In the genomic region with DNA sequence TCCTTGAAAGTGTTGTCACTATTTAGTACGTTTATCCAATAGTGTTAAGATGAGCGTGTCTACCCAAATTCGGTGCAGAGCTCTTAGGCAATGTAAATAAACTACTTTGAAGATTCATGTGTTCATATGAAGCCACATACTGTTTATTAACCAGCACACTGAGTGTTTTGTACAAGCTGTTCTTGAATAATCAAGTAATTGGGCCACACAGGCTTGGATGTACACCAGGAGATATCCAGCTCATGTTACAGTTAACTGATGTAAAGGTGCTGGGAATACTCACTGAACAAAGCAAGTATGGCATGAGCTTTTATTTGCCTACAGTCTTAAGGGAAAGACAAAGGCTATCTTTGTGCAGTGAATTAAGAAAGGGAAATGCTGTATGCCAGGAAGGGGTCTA, we compare ENCODE assay signal across 8 cellular contexts. TPM values are rescaled to one million over a fixed set of nuclear protein-coding genes. Genes with fewer than 3 reads are reported as not detected.
A peak's percentile ranks its signal among the peaks of the same experiment; 100 is the strongest.
DNase-seq lines count a peak whose midpoint lies in the region; ATAC-seq, FAIRE-seq and TF ChIP-seq lines count a peak whose summit lies in the region.

No MANE protein-coding gene starts in this region.

- H3K27ac ChIP-seq in small intestine (ENCODE audit: low read depth in 1 of 2, low read length in 1 of 2), result peak overlapping the region in 1 of 2 donors; percentile 99

- H3K9me3 ChIP-seq in T-helper 17 cell (ENCODE audit: control insufficient read depth, low read length, poor library complexity, severe bottlenecking) (no peaks in the 10 kb centered on the region), small intestine (ENCODE audit: control insufficient read depth, low read depth) (no peaks in the 10 kb centered on the region)

- H3K27ac Mint-ChIP-seq in T-helper 1 cell treated with Interleukin-12 subunit alpha and Interleukin-12 subunit beta and Interleukin-4 antibody, amounts not matched to agents 30 μg/mL and 1 μg/mL, for 36 hours, result peak overlapping the region; percentile 96
- H3K27ac Mint-ChIP-seq in T-helper 17 cell, result no peak overlapping the region
- peak overlapping the region; percentile 94 for H3K27ac Mint-ChIP-seq in glutamatergic neuron (ENCODE audit: unreplicated experiment)

- peak overlapping the region; percentile 94 for H3K4me3 Mint-ChIP-seq in T-helper 1 cell treated with Interleukin-12 subunit alpha and Interleukin-12 subunit beta and Interleukin-4 antibody, amounts not matched to agents 30 μg/mL and 1 μg/mL, for 36 hours
- H3K4me3 Mint-ChIP-seq in T-helper 17 cell (peak overlapping the region; percentile 94), glutamatergic neuron (ENCODE audit: unreplicated experiment) (peak overlapping the region; percentile 94)

- H3K36me3 ChIP-seq in small intestine (ENCODE audit: control insufficient read depth in 2 of 2, insufficient read depth in 2 of 2, low read length in 2 of 2), result no peaks in the 10 kb centered on the region

- peaks cover 3% of the 10 kb centered on the region for H3K27me3 Mint-ChIP-seq in T-helper 1 cell treated with Interleukin-12 subunit alpha and Interleukin-12 subunit beta and Interleukin-4 antibody, amounts not matched to agents 30 μg/mL and 1 μg/mL, for 36 hours (ENCODE audit: low read depth)
- H3K27me3 Mint-ChIP-seq in T-helper 17 cell (peaks cover 5% of the 10 kb centered on the region), glutamatergic neuron (ENCODE audit: unreplicated experiment) (peaks cover 1% of the 10 kb centered on the region)

- peaks cover 14% of the 10 kb centered on the region for H3K4me1 Mint-ChIP-seq in T-helper 1 cell treated with Interleukin-12 subunit alpha and Interleukin-12 subunit beta and Interleukin-4 antibody, amounts not matched to agents 30 μg/mL and 1 μg/mL, for 36 hours (ENCODE audit: low read depth)
- H3K4me1 Mint-ChIP-seq in T-helper 17 cell, result peaks cover 24% of the 10 kb centered on the region
- peaks cover 6% of the 10 kb centered on the region for H3K4me1 Mint-ChIP-seq in glutamatergic neuron (ENCODE audit: low read depth, unreplicated experiment)

- H3K4me1 ChIP-seq in small intestine (ENCODE audit: control insufficient read depth in 2 of 2, insufficient read depth in 1 of 2, low read depth in 1 of 2, low read length in 1 of 2), result peaks cover 6 to 9% of the 10 kb centered on the region in 2 donors

- H3K36me3 Mint-ChIP-seq in T-helper 1 cell treated with Interleukin-12 subunit alpha and Interleukin-12 subunit beta and Interleukin-4 antibody, amounts not matched to agents 30 μg/mL and 1 μg/mL, for 36 hours (ENCODE audit: low read depth), result peaks cover 9% of the 10 kb centered on the region
- H3K36me3 Mint-ChIP-seq in T-helper 17 cell (ENCODE audit: low read depth), result peaks cover 2% of the 10 kb centered on the region
- no peaks in the 10 kb centered on the region for H3K36me3 Mint-ChIP-seq in glutamatergic neuron (ENCODE audit: unreplicated experiment)

- H3K27me3 ChIP-seq in small intestine (ENCODE audit: control insufficient read depth in 2 of 2, insufficient read depth in 2 of 2, low read length in 2 of 2), result no peaks in the 10 kb centered on the region

- ATAC-seq in T-helper 17 cell, result no peak
- no peak for ATAC-seq in HG03520 (IDR thresholded peaks at IDR 0.05; ENCODE audit: unreplicated experiment)
- ATAC-seq in HG03565 (IDR thresholded peaks at IDR 0.05; ENCODE audit: unreplicated experiment), result no peak

- H3K9me3 Mint-ChIP-seq in T-helper 1 cell treated with Interleukin-12 subunit alpha and Interleukin-12 subunit beta and Interleukin-4 antibody, amounts not matched to agents 30 μg/mL and 1 μg/mL, for 36 hours, result peaks cover 5% of the 10 kb centered on the region
- H3K9me3 Mint-ChIP-seq in glutamatergic neuron (ENCODE audit: unreplicated experiment), result peaks cover 1% of the 10 kb centered on the region

- WGBS in small intestine, 3 donors, result 58 to 64% (median 63%) methylated on average over 3 of the region's 3 CpGs

- no peak for DNase-seq in T-helper 1 cell
- DNase-seq in T-helper 17 cell, result no peak
- no peak for DNase-seq in glutamatergic neuron
- DNase-seq in small intestine, result peak; percentile 3
- no peak for DNase-seq in NCI-H1694 (lab: John Stamatoyannopoulos, UW)

- FAIRE-seq in small intestine (lab: Jason Lieb, UNC), result no peak

- TF ChIP-seq CTCF in glutamatergic neuron (IDR thresholded peaks at IDR 0.05; ENCODE audit: partially characterized antibody, unreplicated experiment), result no peak

- H3K4me3 ChIP-seq in small intestine (ENCODE audit: low read depth in 1 of 2, low read length in 2 of 2), result no peak overlapping the region

RNA-seq across cellular contexts. Expression of a gene that starts 0.6 kb away (rescaled TPM):
- total RNA-seq in T-helper 17 cell, result 100 to 1,000 TPM in 1 of 2 donors, 10 to 100 TPM in 1; 97.7 to 100 TPM
- 147 TPM for total RNA-seq in glutamatergic neuron (ENCODE audit: unreplicated experiment)
- polyA plus RNA-seq in small intestine, result 10 to 100 TPM; 24.3 to 28.2 (median 26.5) TPM
